21 cellular contexts compared by ENCODE assay signal in the genomic region with DNA sequence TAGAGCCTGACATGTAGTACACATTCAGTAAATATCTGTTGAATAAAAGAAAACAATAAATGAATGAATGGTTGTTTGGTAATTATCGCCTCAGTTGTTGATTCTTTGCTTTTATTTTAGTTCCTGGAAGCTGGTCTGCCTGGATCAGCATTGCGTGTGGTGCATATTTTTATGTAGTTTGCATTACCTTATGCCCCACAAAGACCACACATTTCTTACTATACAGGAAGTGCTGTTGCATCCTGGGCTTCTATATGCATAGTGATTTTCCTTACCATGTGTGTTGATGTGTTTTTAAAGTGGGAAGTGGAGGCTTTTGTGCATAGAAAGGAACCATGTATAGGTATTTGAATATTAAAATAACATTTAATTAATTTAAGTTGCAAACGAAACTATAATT. TPM values are rescaled to one million over a fixed set of nuclear protein-coding genes. Genes with fewer than 3 reads are reported as not detected.
DNase-seq lines count a peak whose midpoint lies in the region; ATAC-seq lines count a peak whose summit lies in the region.
"Had no signal": no experiment of that assay in that cellular context is flagged by ENCODE, and none has a peak within 500 bp of the region (broad histone marks: within the 10 kb centered on the region; RNA-seq: fewer than 3 reads in every experiment).

No MANE protein-coding gene starts in this region.

- peak overlapping the region; percentile 43 to 62 for H3K27ac Mint-ChIP-seq in stimulated activated naive CD8-positive, alpha-beta T cell treated with anti-CD3 and anti-CD28 coated beads, Interleukin-15, amount 100 ng/mL, for 72 hours
- H3K27ac Mint-ChIP-seq in activated naive CD8-positive, alpha-beta T cell treated with anti-CD3 and anti-CD28 coated beads, Interleukin-2, amount 10 ng/mL, durations not matched to agents 7 days and 5 days, result peak overlapping the region; percentile 62
- H3K27ac Mint-ChIP-seq: CD4-positive, alpha-beta T cell had no signal

- H3K27me3 Mint-ChIP-seq in stimulated activated naive CD8-positive, alpha-beta T cell treated with anti-CD3 and anti-CD28 coated beads, Interleukin-15, amount 100 ng/mL, for 72 hours, result no peaks in the 10 kb centered on the region
- H3K27me3 Mint-ChIP-seq in activated naive CD8-positive, alpha-beta T cell treated with anti-CD3 and anti-CD28 coated beads, Interleukin-2, amount 10 ng/mL, durations not matched to agents 7 days and 5 days, result no peaks in the 10 kb centered on the region
- H3K27me3 Mint-ChIP-seq: CD4-positive, alpha-beta T cell had no signal

- POLR2A ChIA-PET in activated naive CD8-positive, alpha-beta T cell treated with anti-CD3 and anti-CD28 coated beads, Interleukin-2, amount 10 ng/mL, durations not matched to agents 7 days and 5 days (lab: Charles Lee), result interaction anchor here (0.5 kb wide), 1 partner anchor 92 kb away, joined by 3 read pairs; no protein-coding TSS in a partner anchor

- no peak overlapping the region for H3K4me3 Mint-ChIP-seq in stimulated activated naive CD8-positive, alpha-beta T cell treated with anti-CD3 and anti-CD28 coated beads, Interleukin-15, amount 100 ng/mL, for 72 hours
- H3K4me3 Mint-ChIP-seq in activated naive CD8-positive, alpha-beta T cell treated with anti-CD3 and anti-CD28 coated beads, Interleukin-2, amount 10 ng/mL, durations not matched to agents 7 days and 5 days, result peak overlapping the region; percentile 44
- H3K4me3 Mint-ChIP-seq: CD4-positive, alpha-beta T cell had no signal

- peaks cover 20% of the 10 kb centered on the region for H3K36me3 Mint-ChIP-seq in activated naive CD8-positive, alpha-beta T cell treated with anti-CD3 and anti-CD28 coated beads, Interleukin-2, amount 10 ng/mL, durations not matched to agents 7 days and 5 days

- DNase-seq in stimulated activated naive CD8-positive, alpha-beta T cell treated with anti-CD3 and anti-CD28 coated beads, Interleukin-15, amount 100 ng/mL, for 72 hours, result no peak
- no peak for DNase-seq in stimulated activated naive CD8-positive, alpha-beta T cell treated with anti-CD3 and anti-CD28 coated beads, Interleukin-15, Interleukin-2, amounts not matched to agents 100 U/mL and 50 U/mL, for 24 hours
- peak; percentile 24 for DNase-seq in NAMALWA (ENCODE audit: low spot score)
- no peak for DNase-seq in activated naive CD8-positive, alpha-beta T cell treated with anti-CD3 and anti-CD28 coated beads, Interleukin-2, amount 10 ng/mL, durations not matched to agents 7 days and 5 days
- DNase-seq: CD4-positive, alpha-beta T cell; COR-L47; GM23248; H7; Kasumi-1; NCI-H1105; NCI-H146; NCI-H2029; NCI-H446; NCI-H524 treated with DMSO at 0.1 percent for 48 hours; NCI-H774; PC-3; SJCRH30 had no signal

- H3K9me3 Mint-ChIP-seq in stimulated activated naive CD8-positive, alpha-beta T cell treated with anti-CD3 and anti-CD28 coated beads, Interleukin-15, amount 100 ng/mL, for 72 hours, result peaks cover 0 to 5% of the 10 kb centered on the region in 2 donors
- peaks cover 6% of the 10 kb centered on the region for H3K9me3 Mint-ChIP-seq in activated naive CD8-positive, alpha-beta T cell treated with anti-CD3 and anti-CD28 coated beads, Interleukin-2, amount 10 ng/mL, durations not matched to agents 7 days and 5 days

- peak; percentile 78 for ATAC-seq in stimulated activated naive CD8-positive, alpha-beta T cell treated with anti-CD3 and anti-CD28 coated beads, Interleukin-15, amount 100 ng/mL, for 72 hours
- ATAC-seq in stimulated activated naive CD8-positive, alpha-beta T cell treated with anti-CD3 and anti-CD28 coated beads, Interleukin-15, Interleukin-2, amounts not matched to agents 100 U/mL and 50 U/mL, for 24 hours, result no peak
- peak; percentile 92 for ATAC-seq in activated naive CD8-positive, alpha-beta T cell treated with anti-CD3 and anti-CD28 coated beads, Interleukin-2, amount 10 ng/mL, durations not matched to agents 7 days and 5 days (ENCODE audit: low read depth)
- no peak for ATAC-seq in HG02759 (IDR thresholded peaks at IDR 0.05; ENCODE audit: unreplicated experiment)
- ATAC-seq in esophagus mucosa, result no peak
- ATAC-seq in GM19463 (IDR thresholded peaks at IDR 0.05; ENCODE audit: unreplicated experiment), result no peak
- ATAC-seq: PC-3, SK-N-SH treated with all-trans-retinoic acid at 6 μM for 48 hours had no signal

- H3K4me1 Mint-ChIP-seq in stimulated activated naive CD8-positive, alpha-beta T cell treated with anti-CD3 and anti-CD28 coated beads, Interleukin-15, amount 100 ng/mL, for 72 hours, result peaks cover 34% of the 10 kb centered on the region
- peaks cover 47% of the 10 kb centered on the region for H3K4me1 Mint-ChIP-seq in activated naive CD8-positive, alpha-beta T cell treated with anti-CD3 and anti-CD28 coated beads, Interleukin-2, amount 10 ng/mL, durations not matched to agents 7 days and 5 days

RNA-seq across cellular contexts. Expression of a gene that starts 43.6 kb away (rescaled TPM):
- 100 to 1,000 TPM; 108 to 109 TPM for total RNA-seq in activated naive CD8-positive, alpha-beta T cell treated with anti-CD3 and anti-CD28 coated beads, Interleukin-2, amount 10 ng/mL, durations not matched to agents 7 days and 5 days
- 13.5 TPM for total RNA-seq in esophagus mucosa

Comparison
In these comparisons a context has a peak if more than half of its experiments do, and no peak if none do; other contexts are left out.
1. ATAC-seq: peak in stimulated activated naive CD8-positive, alpha-beta T cell treated with anti-CD3 and anti-CD28 coated beads, Interleukin-15, amount 100 ng/mL, for 72 hours (single experiment) and activated naive CD8-positive, alpha-beta T cell treated with anti-CD3 and anti-CD28 coated beads, Interleukin-2, amount 10 ng/mL, durations not matched to agents 7 days and 5 days (single experiment); none in stimulated activated naive CD8-positive, alpha-beta T cell treated with anti-CD3 and anti-CD28 coated beads, Interleukin-15, Interleukin-2, amounts not matched to agents 100 U/mL and 50 U/mL, for 24 hours (single experiment), HG02759 (single experiment), esophagus mucosa (single experiment) and GM19463 (single experiment).